In the genomic region with DNA sequence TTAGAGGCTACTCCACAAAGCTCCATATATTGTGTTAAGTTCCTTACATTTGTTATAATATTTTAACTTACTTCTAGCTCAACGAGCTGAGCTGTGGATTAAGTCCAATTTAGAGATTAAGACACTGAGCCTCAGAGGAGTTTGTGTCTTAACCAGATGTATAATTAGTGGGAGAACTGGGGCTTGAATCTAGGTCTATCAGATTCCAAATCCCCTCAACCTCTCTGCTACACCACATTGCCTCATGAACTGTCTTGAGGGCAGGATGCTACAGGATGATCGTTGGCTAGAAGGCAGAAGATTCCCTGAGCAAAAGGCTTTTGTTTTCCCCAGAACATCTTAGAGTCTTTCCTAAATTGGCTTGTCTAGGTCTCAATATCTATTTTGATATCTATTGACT, we compare ENCODE assay signal across 16 cellular contexts.
"Had no signal": no experiment of that assay in that cellular context is flagged by ENCODE, and none has a peak within 500 bp of the region (broad histone marks: within the 10 kb centered on the region; RNA-seq: fewer than 3 reads in every experiment).

No MANE protein-coding gene starts in this region.

- H3K9me3 ChIP-seq: SK-N-SH had no signal

- DNase-seq: KBM-7; NCI-H1092; NCI-H1105 treated with DMSO at 0.1 percent for 48 hours; NCI-H1417 treated with DMSO at 0.1 percent for 48 hours; NCI-H146; NCI-H1694 treated with DMSO at 0.1 percent for 48 hours; NCI-H1930; NCI-H2081; NCI-H2107; NCI-H2227 treated with DMSO at 0.1 percent for 48 hours; NCI-H526; NK-92 treated with Interleukin-12 subunit alpha and Interleukin-12 subunit beta, amount 100 ng/mL, for 24 hours; PC-3; SHP77; SK-N-SH had no signal

- H3K4me2 ChIP-seq: SK-N-SH had no signal

- H3K27ac ChIP-seq: RWPE1 had no signal

- H3K9ac ChIP-seq: SK-N-SH had no signal
